Comparison of ENCODE assay signal across 8 cellular contexts in the genomic region with DNA sequence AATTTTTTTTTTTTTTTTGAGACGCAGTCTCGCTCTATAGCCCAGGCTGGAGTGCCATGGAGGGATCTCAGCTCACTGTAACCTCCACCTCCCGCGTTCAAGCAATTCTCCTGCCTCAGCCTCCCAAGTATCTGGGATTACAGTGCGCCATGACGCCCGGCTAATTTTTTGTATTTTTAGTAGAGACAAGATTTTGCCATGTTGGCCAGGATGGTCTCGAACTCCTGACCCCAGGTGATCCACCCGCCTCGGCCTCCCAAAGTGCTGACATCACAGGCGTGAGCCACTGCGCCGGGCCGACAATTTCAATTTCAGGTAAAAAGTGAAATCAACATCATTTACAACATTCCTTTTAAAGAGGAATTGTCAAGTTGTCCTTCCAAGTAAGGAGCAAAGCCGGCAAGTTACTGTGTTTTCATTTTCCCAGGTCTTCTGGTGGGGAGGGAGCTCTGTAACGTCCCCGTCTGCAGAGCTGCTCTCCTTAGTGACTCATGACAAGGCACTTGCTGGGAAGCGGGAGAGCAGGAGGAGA. TPM values are rescaled to one million over a fixed set of nuclear protein-coding genes. Genes with fewer than 3 reads are reported as not detected.
DNase-seq lines count a peak whose midpoint lies in the region; ATAC-seq and TF ChIP-seq lines count a peak whose summit lies in the region.

No MANE protein-coding gene starts in this region.

- peak overlapping the region; percentile 93 for H3K27ac ChIP-seq in VCaP
- H3K27ac ChIP-seq in right cardiac atrium (ENCODE audit: low read length), result peak overlapping the region; percentile 88
- H3K27ac ChIP-seq in skeletal muscle tissue (ENCODE audit: low read depth, low read length), result peak overlapping the region; percentile 94

- in situ Hi-C loops in HAP-1 (cut with MboI; ENCODE audit: low sequenced_read_pairs), result no loop called here

- no peaks in the 10 kb centered on the region for H3K27me3 ChIP-seq in HAP-1 (ENCODE audit: low read depth)
- H3K27me3 ChIP-seq in right cardiac atrium (ENCODE audit: control insufficient read depth, insufficient read depth), result no peaks in the 10 kb centered on the region
- H3K27me3 ChIP-seq in skeletal muscle tissue (ENCODE audit: control insufficient read depth in 3 of 3, insufficient read depth in 3 of 3, low read length in 3 of 3), result no peaks in the 10 kb centered on the region

- TF ChIP-seq CTCF in AG04449 (IDR thresholded peaks at IDR 0.05; ENCODE audit: insufficient read depth, low read length, missing control alignments), result no peak
- no peak for TF ChIP-seq CTCF in VCaP (conservative IDR thresholded peaks at IDR 0.05)

- peak overlapping the region; percentile 95 to 98 (median 97) for H3K9ac ChIP-seq in skeletal muscle tissue (ENCODE audit: low read depth in 1 of 3, low read length in 3 of 3)

- H3K4me1 ChIP-seq in HAP-1 (peaks cover 8% of the 10 kb centered on the region), right cardiac atrium (ENCODE audit: control insufficient read depth, insufficient read depth, low read length) (peaks cover 4% of the 10 kb centered on the region), skeletal muscle tissue (ENCODE audit: control insufficient read depth in 3 of 3, insufficient read depth in 3 of 3, low read length in 3 of 3) (peaks cover 14 to 22% (median 22%) of the 10 kb centered on the region in 3 donors)

- WGBS in right cardiac atrium, result 34% methylated on average over 18 of the region's 18 CpGs

- CTCF ChIA-PET in AG04449 (lab: Yijun Ruan, JAX), result interaction anchor here (0.6 to 2.5 kb wide), 2 partner anchors 35 to 90 kb away, joined by 4 to 10 read pairs; no protein-coding TSS in a partner anchor

- peak overlapping the region; percentile 79 for H3K4me3 ChIP-seq in AG04449 (ENCODE audit: low read depth, low read length)
- H3K4me3 ChIP-seq in HAP-1, result peak overlapping the region; percentile 76
- H3K4me3 ChIP-seq in right cardiac atrium (ENCODE audit: low read length), result peak overlapping the region; percentile 88
- H3K4me3 ChIP-seq in skeletal muscle tissue (ENCODE audit: low read length in 3 of 3), result peak overlapping the region; percentile 82 to 99 (median 92)

- DNase-seq in AG04449 (ENCODE audit: low read depth, low spot score) (no peak), HAP-1 (ENCODE audit: low spot score in 2 of 2) (no peak), right cardiac atrium (peak in 1 of 3 donors; percentile 18), cortex of kidney (lab: John Stamatoyannopoulos, UW) (no peak), NCI-H510A treated with DMSO at 0.1 percent for 48 hours (lab: John Stamatoyannopoulos, UW) (no peak)
- DNase-seq in activated CD8-positive, alpha-beta memory T cell treated with anti-CD3 and anti-CD28 coated beads for 24 hours, result no peak

- H3K9me3 ChIP-seq in HAP-1 (no peaks in the 10 kb centered on the region), right cardiac atrium (ENCODE audit: control insufficient read depth, low read length) (no peaks in the 10 kb centered on the region), skeletal muscle tissue (ENCODE audit: control insufficient read depth in 3 of 3, low read length in 3 of 3) (no peaks in the 10 kb centered on the region)

- ATAC-seq in right cardiac atrium, result no peak

- POLR2A ChIA-PET in AG04449 (lab: Yijun Ruan, JAX), result interaction anchor here (1.2 kb wide), 1 partner anchor 9 kb away, joined by 5 read pairs; no protein-coding TSS in a partner anchor

- H3K36me3 ChIP-seq in HAP-1 (replicated peaks) (no peaks in the 10 kb centered on the region; the same call in 1 of the 2 replicates), skeletal muscle tissue (ENCODE audit: control insufficient read depth in 3 of 3, insufficient read depth in 3 of 3, low read length in 3 of 3) (peaks cover 2 to 4% (median 3%) of the 10 kb centered on the region in 3 donors)

- intact Hi-C loops in right cardiac atrium (cut with DNase I), result no loop called here

RNA-seq across cellular contexts. Expression of a gene that starts 0.9 kb away (rescaled TPM):
- total RNA-seq in right cardiac atrium (100 to 1,000 TPM in 1 of 4 donors, 10 to 100 TPM in 3; 83.5 to 106 (median 89.5) TPM), skeletal muscle tissue (43.8 TPM)
- polyA plus RNA-seq in right cardiac atrium, result 36.8 TPM

RNA-seq across cellular contexts. Expression of a gene that starts 1.0 kb away (rescaled TPM):
- under 1 TPM in 2 of 4 donors, not detected in 2; 0.24 to 0.31 TPM for total RNA-seq in right cardiac atrium
- 0.27 TPM for polyA plus RNA-seq in right cardiac atrium
- total RNA-seq in skeletal muscle tissue, result 0.52 TPM

RNA-seq across cellular contexts. Expression of a gene that starts 20.3 kb away (rescaled TPM):
- total RNA-seq in right cardiac atrium, result under 1 TPM in 1 of 4 donors, not detected in 3; 0.41 TPM
- polyA plus RNA-seq in right cardiac atrium, result not detected
- total RNA-seq in skeletal muscle tissue, result 1.0 TPM

RNA-seq across cellular contexts. Expression of a gene that starts 30.4 kb away (rescaled TPM):
- total RNA-seq in right cardiac atrium (10 to 100 TPM; 20.7 to 27.9 (median 24.6) TPM), skeletal muscle tissue (10.4 TPM)
- polyA plus RNA-seq in right cardiac atrium, result 41.0 TPM

RNA-seq across cellular contexts. Expression of a gene that starts 30.5 kb away (rescaled TPM):
- 1 to 10 TPM; 5.0 to 7.8 (median 6.7) TPM for total RNA-seq in right cardiac atrium
- polyA plus RNA-seq in right cardiac atrium, result 10.9 TPM
- total RNA-seq in skeletal muscle tissue, result 5.7 TPM
